1 cellular context compared by ENCODE assay signal in the genomic region with DNA sequence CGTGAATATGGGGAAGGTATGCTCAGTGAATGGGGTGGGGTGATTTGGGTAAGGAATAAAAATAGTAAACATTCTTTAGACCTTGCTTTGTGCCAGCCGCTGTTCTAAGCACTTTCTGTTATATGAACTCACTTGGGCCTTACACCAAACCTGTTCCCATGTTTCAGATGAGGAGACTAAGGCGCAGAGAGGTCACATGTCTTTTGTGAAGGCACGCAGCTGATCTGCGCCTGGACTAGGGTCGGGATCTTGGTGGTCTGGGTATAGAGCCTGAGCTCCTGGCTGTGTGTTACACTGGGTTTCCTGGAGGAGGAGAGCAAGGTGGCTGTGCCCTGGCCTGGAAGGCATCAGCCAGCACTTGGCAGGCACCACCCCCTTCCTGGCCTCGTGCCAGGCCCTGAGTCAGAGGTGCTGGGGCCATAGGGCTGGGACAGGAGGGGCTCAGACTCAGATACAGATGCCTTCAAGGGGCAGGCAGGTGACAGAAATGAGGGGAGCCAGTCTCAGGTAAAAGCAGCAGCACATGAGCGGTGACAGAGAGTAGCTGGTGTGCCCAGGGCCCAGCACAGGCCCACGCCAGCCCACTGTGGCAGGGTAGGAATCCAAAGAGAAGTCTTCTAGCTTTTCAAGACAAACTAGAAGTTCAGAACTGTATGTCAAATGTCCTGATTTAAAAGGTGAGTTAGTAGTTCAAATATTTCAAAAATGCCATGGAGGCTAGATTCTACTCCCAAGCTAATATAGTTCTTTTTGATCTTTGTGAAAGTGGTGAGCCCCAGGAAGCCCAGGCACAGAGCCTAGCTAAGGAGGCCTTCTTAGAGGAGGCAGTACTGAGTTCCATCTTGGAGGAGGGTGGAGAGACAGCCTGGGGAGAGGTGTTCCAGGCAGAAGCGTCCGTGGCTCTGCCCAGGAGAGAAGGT.
TF ChIP-seq lines count a peak whose summit lies in the region.

No MANE protein-coding gene starts in this region.

TF ChIP-seq in SK-N-SH treated with all-trans-retinoic acid at 6 μM for 48 hours, 23 proteins besides CTCF, POLR2A, EP300 and RAD21 (continued from another document):
- TF ChIP-seq, protein P1, sequence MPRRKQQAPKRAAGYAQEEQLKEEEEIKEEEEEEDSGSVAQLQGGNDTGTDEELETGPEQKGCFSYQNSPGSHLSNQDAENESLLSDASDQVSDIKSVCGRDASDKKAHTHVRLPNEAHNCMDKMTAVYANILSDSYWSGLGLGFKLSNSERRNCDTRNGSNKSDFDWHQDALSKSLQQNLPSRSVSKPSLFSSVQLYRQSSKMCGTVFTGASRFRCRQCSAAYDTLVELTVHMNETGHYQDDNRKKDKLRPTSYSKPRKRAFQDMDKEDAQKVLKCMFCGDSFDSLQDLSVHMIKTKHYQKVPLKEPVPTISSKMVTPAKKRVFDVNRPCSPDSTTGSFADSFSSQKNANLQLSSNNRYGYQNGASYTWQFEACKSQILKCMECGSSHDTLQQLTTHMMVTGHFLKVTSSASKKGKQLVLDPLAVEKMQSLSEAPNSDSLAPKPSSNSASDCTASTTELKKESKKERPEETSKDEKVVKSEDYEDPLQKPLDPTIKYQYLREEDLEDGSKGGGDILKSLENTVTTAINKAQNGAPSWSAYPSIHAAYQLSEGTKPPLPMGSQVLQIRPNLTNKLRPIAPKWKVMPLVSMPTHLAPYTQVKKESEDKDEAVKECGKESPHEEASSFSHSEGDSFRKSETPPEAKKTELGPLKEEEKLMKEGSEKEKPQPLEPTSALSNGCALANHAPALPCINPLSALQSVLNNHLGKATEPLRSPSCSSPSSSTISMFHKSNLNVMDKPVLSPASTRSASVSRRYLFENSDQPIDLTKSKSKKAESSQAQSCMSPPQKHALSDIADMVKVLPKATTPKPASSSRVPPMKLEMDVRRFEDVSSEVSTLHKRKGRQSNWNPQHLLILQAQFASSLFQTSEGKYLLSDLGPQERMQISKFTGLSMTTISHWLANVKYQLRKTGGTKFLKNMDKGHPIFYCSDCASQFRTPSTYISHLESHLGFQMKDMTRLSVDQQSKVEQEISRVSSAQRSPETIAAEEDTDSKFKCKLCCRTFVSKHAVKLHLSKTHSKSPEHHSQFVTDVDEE (CRISPR knock-in tag; IDR thresholded peaks at IDR 0.05): no peak
- TF ChIP-seq RARB (CRISPR knock-in tag; IDR thresholded peaks at IDR 0.05): no peak
- TF ChIP-seq TOX (CRISPR knock-in tag; IDR thresholded peaks at IDR 0.05; ENCODE audit: borderline replicate concordance): no peak
